Comparison of ENCODE assay signal across 15 cellular contexts in genomic region chr11:119829407-119829806, GRCh38.
A peak's percentile ranks its signal among the peaks of the same experiment; 100 is the strongest.
DNase-seq lines count a peak whose midpoint lies in the region; ATAC-seq and TF ChIP-seq lines count a peak whose summit lies in the region.
"Had no signal": no experiment of that assay in that cellular context is flagged by ENCODE, and none has a peak within 500 bp of the region (broad histone marks: within the 10 kb centered on the region; RNA-seq: fewer than 3 reads in every experiment).

No MANE protein-coding gene starts in this region.

- peaks cover 9% of the 10 kb centered on the region for H3K4me1 ChIP-seq in suprapubic skin

- no peak for ATAC-seq in left lobe of liver
- ATAC-seq: GM23338 had no signal

- peaks cover 8% of the 10 kb centered on the region for H3K9me3 Mint-ChIP-seq in nephron

- H3K36me3 ChIP-seq in suprapubic skin: no peaks in the 10 kb centered on the region

- TF ChIP-seq CTCF in nephron (IDR thresholded peaks at IDR 0.05; ENCODE audit: unreplicated experiment in 3 of 3): no peak
- TF ChIP-seq CTCF in suprapubic skin (IDR thresholded peaks at IDR 0.05): no peak

- intact Hi-C loops in posterior vena cava (cut with DNase I): no loop called here

- no peak for TF ChIP-seq POLR2A in suprapubic skin (IDR thresholded peaks at IDR 0.05)

- H3K9me3 ChIP-seq in suprapubic skin: no peaks in the 10 kb centered on the region

- H3K27ac Mint-ChIP-seq in nephron: peak overlapping the region in 2 of 3 experiments; percentile 30 to 37
- H3K27ac Mint-ChIP-seq: CD4-positive, alpha-beta T cell; GM23338; HFFc6 had no signal

- H3K27me3 ChIP-seq in suprapubic skin: peaks cover 8% of the 10 kb centered on the region

- no peak overlapping the region for H3K27ac ChIP-seq in suprapubic skin
- H3K27ac ChIP-seq: C4-2B, HL-60 had no signal

- H3K4me3 ChIP-seq in suprapubic skin: no peak overlapping the region
- H3K4me3 ChIP-seq: GM23338 had no signal

- peak; percentile 2 for DNase-seq in fibroblast of peridontal ligament (ENCODE audit: extremely low read depth)
- peak; percentile 48 for DNase-seq in posterior vena cava (ENCODE audit: low spot score)
- DNase-seq in suprapubic skin (ENCODE audit: low spot score in 2 of 2): no peak
- DNase-seq in left lobe of liver (ENCODE audit: low spot score): no peak
- no peak for DNase-seq in HK-2 (ENCODE audit: unreplicated experiment)
- DNase-seq: ACHN; Caco-2; CD4-positive, alpha-beta T cell; DMS79; GDM1; HFFc6 had no signal

- no peak overlapping the region for H3K4me3 Mint-ChIP-seq in nephron
- H3K4me3 Mint-ChIP-seq: CD4-positive, alpha-beta T cell; GM23338; HFFc6 had no signal

- H3K27me3 Mint-ChIP-seq in nephron (ENCODE audit: low read depth): peaks cover 4% of the 10 kb centered on the region

- no peaks in the 10 kb centered on the region for H3K36me3 Mint-ChIP-seq in nephron (ENCODE audit: low read depth)

- no peak for TF ChIP-seq EP300 in suprapubic skin (IDR thresholded peaks at IDR 0.05)

- H3K4me1 Mint-ChIP-seq in nephron: peaks cover 23% of the 10 kb centered on the region

- WGBS in suprapubic skin: 79% methylated on average over 3 of the region's 3 CpGs

Comparison
In these comparisons a context has a peak if more than half of its experiments do, and no peak if none do; other contexts are left out.
1. DNase-seq: peak in fibroblast of peridontal ligament (single experiment) and posterior vena cava (single experiment); none in suprapubic skin (0 of 2), left lobe of liver (single experiment) and HK-2 (single experiment).